ENCODE assay signal across 11 cellular contexts in the genomic region with DNA sequence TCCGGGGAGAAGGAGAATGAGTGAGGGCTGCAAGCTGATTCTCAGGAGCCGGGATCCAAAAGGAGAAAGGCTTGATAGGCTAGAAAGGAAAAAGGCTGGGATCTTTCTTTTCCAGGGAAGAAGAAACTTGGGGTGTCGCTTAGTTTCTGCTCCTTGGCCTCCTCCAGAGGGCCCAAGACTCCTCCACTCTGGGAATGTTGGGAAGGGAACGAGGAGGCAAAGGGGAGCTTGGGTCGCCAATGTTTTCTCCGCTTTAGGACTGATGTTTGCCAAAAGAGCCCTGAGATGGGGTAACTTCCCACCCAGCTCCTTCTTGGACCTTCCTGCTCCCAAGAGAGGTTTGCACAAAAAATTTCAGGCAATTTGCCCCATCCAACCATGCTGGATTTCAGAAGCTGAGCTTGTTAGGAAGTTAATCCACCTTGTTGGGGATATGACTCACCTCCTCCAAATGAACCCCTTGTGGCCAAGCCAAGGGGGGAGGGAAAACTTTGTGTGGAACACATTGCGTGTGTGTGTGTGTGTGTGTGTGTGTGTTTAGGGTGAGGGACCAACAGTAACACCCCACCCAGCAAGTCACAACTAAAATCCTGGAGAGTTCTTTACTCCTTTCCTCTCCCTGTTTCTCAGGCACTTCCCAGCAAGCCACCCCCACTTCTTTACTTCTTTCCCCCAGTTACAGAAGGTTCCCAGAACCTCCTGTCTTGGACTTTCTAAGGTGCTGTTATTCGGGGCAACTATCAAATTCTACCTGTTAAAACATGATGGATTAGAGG. TPM values are rescaled to one million over a fixed set of nuclear protein-coding genes. Genes with fewer than 3 reads are reported as not detected.
A peak's percentile ranks its signal among the peaks of the same experiment; 100 is the strongest.
DNase-seq lines count a peak whose midpoint lies in the region; ATAC-seq and TF ChIP-seq lines count a peak whose summit lies in the region.
"Had no signal": no experiment of that assay in that cellular context is flagged by ENCODE, and none has a peak within 500 bp of the region (broad histone marks: within the 10 kb centered on the region; RNA-seq: fewer than 3 reads in every experiment).

No MANE protein-coding gene starts in this region.

- no peak for TF ChIP-seq CTCF in WTC11 (IDR thresholded peaks at IDR 0.05)
- no peak for TF ChIP-seq CTCF in smooth muscle cell (IDR thresholded peaks at IDR 0.05; ENCODE audit: borderline replicate concordance, insufficient read depth, poor library complexity, severe bottlenecking)

- H3K4me3 ChIP-seq in GM23248 (no peak overlapping the region), iPS-18a (ENCODE audit: low read length) (peak overlapping the region; percentile 17), smooth muscle cell (peak overlapping the region; percentile 24)

- ATAC-seq in WTC11 (no peak), HG03565 (IDR thresholded peaks at IDR 0.05; ENCODE audit: unreplicated experiment) (no peak)
- ATAC-seq: activated T-cell treated with anti-CD3 and anti-CD28 coated beads, Interleukin-2, amount 50 U/mL, for 4 hours; T-cell had no signal

- POLR2A ChIA-PET in WTC11 (lab: Charles Lee), result no interaction called here

- DNase-seq in GM23248 (peak; percentile 24), WTC11 (ENCODE audit: low spot score) (no peak), smooth muscle cell (lab: John Stamatoyannopoulos, UW; ENCODE audit: unreplicated experiment) (no peak), HuH-7 (ENCODE audit: low spot score) (no peak), hippocampal formation (lab: John Stamatoyannopoulos, UW) (no peak), midbrain (lab: John Stamatoyannopoulos, UW) (no peak)
- DNase-seq: activated T-cell treated with anti-CD3 and anti-CD28 coated beads, Interleukin-2, amount 50 U/mL, for 4 hours; DMS53; T-cell had no signal

- no peaks in the 10 kb centered on the region for H3K9me2 ChIP-seq in GM23248 (ENCODE audit: insufficient read depth)

- H3K27ac Mint-ChIP-seq in WTC11, result no peak overlapping the region
- H3K27ac Mint-ChIP-seq: T-cell had no signal

- CTCF ChIA-PET in WTC11 (lab: Charles Lee), result interaction anchor here (1.3 to 1.4 kb wide), 3 partner anchors 9 to 50 kb away, joined by 3 to 4 read pairs (median 4); partner anchors contain the start of gene HOXA1

- peaks cover 7% of the 10 kb centered on the region; the same call in 1 of the 2 replicates for H3K4me1 ChIP-seq in GM23248 (ENCODE audit: insufficient read depth)
- H3K4me1 ChIP-seq in iPS-18a (ENCODE audit: control insufficient read depth, low read depth, low read length), result no peaks in the 10 kb centered on the region
- peaks cover 11% of the 10 kb centered on the region for H3K4me1 ChIP-seq in smooth muscle cell (ENCODE audit: low read depth)

- H3K9me3 ChIP-seq in GM23248 (ENCODE audit: low read depth) (no peaks in the 10 kb centered on the region), iPS-18a (ENCODE audit: control insufficient read depth, low read depth, low read length) (no peaks in the 10 kb centered on the region), smooth muscle cell (replicated peaks; ENCODE audit: low read depth) (no peaks in the 10 kb centered on the region)

- no peaks in the 10 kb centered on the region for H3K36me3 Mint-ChIP-seq in WTC11
- H3K36me3 Mint-ChIP-seq: T-cell had no signal

- 89% methylated on average over 8 of the region's 8 CpGs for WGBS in GM23248 (ENCODE audit: low coverage in 1 of 2, low lambda C conversion rate in 2 of 2, missing lambda C conversion rate in 2 of 2), 2 experiments
- WGBS in smooth muscle cell (ENCODE audit: low lambda C conversion rate), result 7% methylated on average over 8 of the region's 8 CpGs

- peaks cover 95% of the 10 kb centered on the region for H3K27me3 Mint-ChIP-seq in WTC11 (ENCODE audit: low read depth)

- no peaks in the 10 kb centered on the region for H3K9me3 Mint-ChIP-seq in WTC11
- H3K9me3 Mint-ChIP-seq: activated T-cell treated with anti-CD3 and anti-CD28 coated beads, Interleukin-2, amount 50 U/mL, for 4 hours; T-cell had no signal

- H3K79me2 ChIP-seq in GM23248 (ENCODE audit: insufficient read depth) (no peaks in the 10 kb centered on the region), smooth muscle cell (ENCODE audit: low read depth) (no peaks in the 10 kb centered on the region)

- peak overlapping the region; percentile 55 for H3K4me3 Mint-ChIP-seq in WTC11
- H3K4me3 Mint-ChIP-seq: activated T-cell treated with anti-CD3 and anti-CD28 coated beads, Interleukin-2, amount 50 U/mL, for 4 hours; T-cell had no signal

- H3K9ac ChIP-seq in GM23248, result no peak overlapping the region
- no peak overlapping the region for H3K9ac ChIP-seq in iPS-18a (ENCODE audit: low read length)
- no peak overlapping the region for H3K9ac ChIP-seq in smooth muscle cell (ENCODE audit: low read depth)

- no peaks in the 10 kb centered on the region for H4K20me1 ChIP-seq in GM23248 (ENCODE audit: insufficient read depth)
- peaks cover 12% of the 10 kb centered on the region for H4K20me1 ChIP-seq in smooth muscle cell (ENCODE audit: low read depth)

- H3K4me2 ChIP-seq in GM23248 (ENCODE audit: unreplicated experiment), result no peak overlapping the region
- peak overlapping the region; percentile 80 for H3K4me2 ChIP-seq in smooth muscle cell

- H3K27ac ChIP-seq in GM23248, result no peak overlapping the region
- no peak overlapping the region for H3K27ac ChIP-seq in iPS-18a (ENCODE audit: low read length)
- H3K27ac ChIP-seq in smooth muscle cell (ENCODE audit: low read depth), result no peak overlapping the region

- peaks cover 11% of the 10 kb centered on the region; the same call in 1 of the 2 replicates for H3F3A ChIP-seq in GM23248 (ENCODE audit: insufficient read depth)
- H3F3A ChIP-seq in smooth muscle cell (ENCODE audit: low read depth), result no peaks in the 10 kb centered on the region

- no peaks in the 10 kb centered on the region for H3K27me3 ChIP-seq in GM23248 (replicated peaks; ENCODE audit: insufficient read depth)
- H3K27me3 ChIP-seq in iPS-18a (ENCODE audit: control insufficient read depth, insufficient read depth, low read length), result peaks cover 97% of the 10 kb centered on the region
- peaks cover 100% of the 10 kb centered on the region for H3K27me3 ChIP-seq in smooth muscle cell (ENCODE audit: low read depth)

- H2AFZ ChIP-seq in GM23248 (no peak overlapping the region), smooth muscle cell (ENCODE audit: low read depth) (no peak overlapping the region)

- peaks cover 20% of the 10 kb centered on the region for H3K4me1 Mint-ChIP-seq in WTC11
- H3K4me1 Mint-ChIP-seq: T-cell had no signal

- in situ Hi-C loops in GM23248 (cut with MboI), result no loop called here

- H3K36me3 ChIP-seq in GM23248 (ENCODE audit: low read depth), result peaks cover 6% of the 10 kb centered on the region; the same call in 1 of the 2 replicates
- no peaks in the 10 kb centered on the region for H3K36me3 ChIP-seq in iPS-18a (ENCODE audit: control insufficient read depth, low read depth, low read length)
- H3K36me3 ChIP-seq in smooth muscle cell (ENCODE audit: low read depth), result no peaks in the 10 kb centered on the region

TF ChIP-seq in WTC11, 78 proteins besides CTCF, POLR2A, EP300 and RAD21 (continues in another document):
- TF ChIP-seq ZNF512 (CRISPR knock-in tag; IDR thresholded peaks at IDR 0.05; ENCODE audit: borderline replicate concordance) (no peak), ZNF423 (CRISPR knock-in tag; IDR thresholded peaks at IDR 0.05) (no peak), JAZF1 (CRISPR knock-in tag; IDR thresholded peaks at IDR 0.05) (no peak)

RNA-seq across cellular contexts. Expression of gene HOXA2, which starts 8.7 kb away (rescaled TPM):
- not detected in 2 replicates for total RNA-seq in GM23248 (2014; rRNA removed; shearing (Covaris generic))
- 0.09 TPM in 1 of 2 replicates, not detected in the other for polyA plus RNA-seq in GM23248 (2016; fragmentation: Nextera tagmentation; extraction: Ambion mirVana)
- total RNA-seq in WTC11 (2021), result not detected in 3 replicates
- total RNA-seq in smooth muscle cell, result not detected in 2 replicates
- not detected in 2 replicates for polyA plus RNA-seq in smooth muscle cell
- total RNA-seq: activated T-cell treated with anti-CD3 and anti-CD28 coated beads, Interleukin-2, amount 50 U/mL, for 4 hours; T-cell had no signal

RNA-seq across cellular contexts. Expression of gene HOXA1, which starts 15.4 kb away (rescaled TPM):
- total RNA-seq in GM23248 (2014; rRNA removed; shearing (Covaris generic)), result 0.89 and 0.97 TPM in 2 replicates
- polyA plus RNA-seq in GM23248 (2016; fragmentation: Nextera tagmentation; extraction: Ambion mirVana) (1.6 and 1.8 TPM in 2 replicates), smooth muscle cell (not detected in 2 replicates)
- total RNA-seq in WTC11 (2021) (not detected in 3 replicates), smooth muscle cell (0.40 TPM in 1 of 2 replicates, not detected in the other)

RNA-seq across cellular contexts. Expression of gene HOXA4, which starts 19.4 kb away (rescaled TPM):
- total RNA-seq in GM23248 (2014; rRNA removed; shearing (Covaris generic)), result 0.13 and 1.8 TPM in 2 replicates
- 3.1 and 3.3 TPM in 2 replicates for polyA plus RNA-seq in GM23248 (2016; fragmentation: Nextera tagmentation; extraction: Ambion mirVana)
- total RNA-seq in WTC11 (2021), result not detected in 3 replicates
- total RNA-seq in smooth muscle cell, result 1.4 TPM in 1 of 2 replicates, not detected in the other
- 0.22 TPM in 1 of 2 replicates, not detected in the other for polyA plus RNA-seq in smooth muscle cell

RNA-seq across cellular contexts. Expression of gene HOXA5, which starts 32.3 kb away (rescaled TPM):
- 0.25 and 4.0 TPM in 2 replicates for total RNA-seq in GM23248 (2014; rRNA removed; shearing (Covaris generic))
- 1.3 and 1.9 TPM in 2 replicates for polyA plus RNA-seq in GM23248 (2016; fragmentation: Nextera tagmentation; extraction: Ambion mirVana)
- total RNA-seq in WTC11 (2021), result 0.14 TPM in 1 of 3 replicates, not detected in the others
- total RNA-seq in smooth muscle cell, result 0.67 and 2.1 TPM in 2 replicates
- 0.11 and 0.98 TPM in 2 replicates for polyA plus RNA-seq in smooth muscle cell
- total RNA-seq: activated T-cell treated with anti-CD3 and anti-CD28 coated beads, Interleukin-2, amount 50 U/mL, for 4 hours had no signal

RNA-seq across cellular contexts. Expression of gene HOXA6, which starts 36.4 kb away (rescaled TPM):
- 0.51 and 3.2 TPM in 2 replicates for total RNA-seq in GM23248 (2014; rRNA removed; shearing (Covaris generic))
- polyA plus RNA-seq in GM23248 (2016; fragmentation: Nextera tagmentation; extraction: Ambion mirVana) (3.5 and 3.7 TPM in 2 replicates), smooth muscle cell (0.56 TPM in 1 of 2 replicates, not detected in the other)
- total RNA-seq in WTC11 (2021) (not detected in 3 replicates), smooth muscle cell (0.58 TPM in 1 of 2 replicates, not detected in the other)
- total RNA-seq: activated T-cell treated with anti-CD3 and anti-CD28 coated beads, Interleukin-2, amount 50 U/mL, for 4 hours had no signal
